ENCODE assay signal across 9 cellular contexts in the genomic region with DNA sequence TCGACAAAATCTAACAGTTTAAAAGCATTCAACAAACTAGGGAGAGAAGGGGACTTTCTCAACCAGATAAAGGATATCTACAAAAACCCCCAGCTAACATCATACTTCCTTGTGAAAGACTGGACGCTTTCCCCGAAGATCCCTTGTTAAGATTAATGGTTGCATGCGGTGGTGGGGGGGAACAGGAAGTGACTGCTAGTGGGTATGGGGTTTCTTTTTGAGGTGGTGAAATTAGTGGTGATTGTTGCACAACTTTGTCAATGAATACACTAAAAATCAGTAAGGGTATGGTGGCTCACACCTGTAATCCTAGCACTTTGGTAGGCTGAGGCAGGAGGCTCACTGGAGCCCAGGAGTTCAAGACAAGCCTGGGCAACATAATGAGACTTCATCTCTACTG. TPM values are rescaled to one million over a fixed set of nuclear protein-coding genes. Genes with fewer than 3 reads are reported as not detected.
DNase-seq lines count a peak whose midpoint lies in the region; ATAC-seq and TF ChIP-seq lines count a peak whose summit lies in the region.
"Had no signal": no experiment of that assay in that cellular context is flagged by ENCODE, and none has a peak within 500 bp of the region (broad histone marks: within the 10 kb centered on the region; RNA-seq: fewer than 3 reads in every experiment).

No MANE protein-coding gene starts in this region.

- H3K9me3 ChIP-seq in breast epithelium = no peaks in the 10 kb centered on the region
- H3K9me3 ChIP-seq: pancreas had no signal

- no peaks in the 10 kb centered on the region for H3K9me3 Mint-ChIP-seq in stimulated activated effector memory CD8-positive, alpha-beta T cell treated with anti-CD3 and anti-CD28 coated beads, Interleukin-12 subunit alpha, Interleukin-12 subunit beta, amount 100 ng/mL, for 72 hours
- H3K9me3 Mint-ChIP-seq in chondrocyte (ENCODE audit: low read depth) = peaks cover 3% of the 10 kb centered on the region

- no peaks in the 10 kb centered on the region for H3K36me3 Mint-ChIP-seq in stimulated activated effector memory CD8-positive, alpha-beta T cell treated with anti-CD3 and anti-CD28 coated beads, Interleukin-12 subunit alpha, Interleukin-12 subunit beta, amount 100 ng/mL, for 72 hours
- H3K36me3 Mint-ChIP-seq in chondrocyte (ENCODE audit: low read depth) = no peaks in the 10 kb centered on the region

- peak overlapping the region; percentile 9 for H3K4me3 Mint-ChIP-seq in stimulated activated effector memory CD8-positive, alpha-beta T cell treated with anti-CD3 and anti-CD28 coated beads, Interleukin-12 subunit alpha, Interleukin-12 subunit beta, amount 100 ng/mL, for 72 hours
- H3K4me3 Mint-ChIP-seq in chondrocyte (ENCODE audit: unreplicated experiment) = no peak overlapping the region

- H3K36me3 ChIP-seq in breast epithelium = no peaks in the 10 kb centered on the region
- H3K36me3 ChIP-seq: pancreas had no signal

- H3K4me3 ChIP-seq in fibroblast of villous mesenchyme (ENCODE audit: low read depth, low read length) (no peak overlapping the region), breast epithelium (no peak overlapping the region)
- H3K4me3 ChIP-seq: pancreas had no signal

- no peaks in the 10 kb centered on the region for H3K27me3 Mint-ChIP-seq in chondrocyte (ENCODE audit: low read depth)

- H3K4me1 Mint-ChIP-seq in stimulated activated effector memory CD8-positive, alpha-beta T cell treated with anti-CD3 and anti-CD28 coated beads, Interleukin-12 subunit alpha, Interleukin-12 subunit beta, amount 100 ng/mL, for 72 hours = peaks cover 38% of the 10 kb centered on the region
- no peaks in the 10 kb centered on the region for H3K4me1 Mint-ChIP-seq in chondrocyte (ENCODE audit: low read depth)

- peak; percentile 14 to 25 for DNase-seq in activated CD4-positive, alpha-beta T cell treated with anti-CD3 and anti-CD28 coated beads for 24 hours (ENCODE audit: low read depth in 2 of 2)
- no peak for DNase-seq in activated CD4-positive, alpha-beta T cell treated with anti-CD3 and anti-CD28 coated beads for 1 hour
- peak; percentile 64 for DNase-seq in activated CD4-positive, alpha-beta T cell treated with anti-CD3 and anti-CD28 coated beads for 48 hours
- DNase-seq in fibroblast of villous mesenchyme (ENCODE audit: low read depth) (peak; percentile 84), chondrocyte (ENCODE audit: low spot score) (no peak), DMS153 (lab: John Stamatoyannopoulos, UW) (no peak), breast epithelium (ENCODE audit: low spot score in 2 of 2) (no peak)
- peak; percentile 10 to 69 for DNase-seq in stimulated activated effector memory CD8-positive, alpha-beta T cell treated with anti-CD3 and anti-CD28 coated beads, Interleukin-12 subunit alpha, Interleukin-12 subunit beta, amount 100 ng/mL, for 72 hours (ENCODE audit: low spot score in 2 of 2)

- H3K27ac Mint-ChIP-seq in stimulated activated effector memory CD8-positive, alpha-beta T cell treated with anti-CD3 and anti-CD28 coated beads, Interleukin-12 subunit alpha, Interleukin-12 subunit beta, amount 100 ng/mL, for 72 hours = peak overlapping the region; percentile 68
- no peak overlapping the region for H3K27ac Mint-ChIP-seq in chondrocyte (ENCODE audit: unreplicated experiment)

- no peak overlapping the region for H3K27ac ChIP-seq in breast epithelium

- H3K4me1 ChIP-seq in breast epithelium = no peaks in the 10 kb centered on the region
- H3K4me1 ChIP-seq: pancreas had no signal

- intact Hi-C loops in breast epithelium (cut with DNase I; ENCODE audit: low total_unique reads) = loop anchor here (10.0 kb wide), 1 partner anchor 90 kb away; no protein-coding TSS in a partner anchor

- no peak for TF ChIP-seq POLR2A in breast epithelium (IDR thresholded peaks at IDR 0.05)

- ATAC-seq in stimulated activated effector memory CD8-positive, alpha-beta T cell treated with anti-CD3 and anti-CD28 coated beads, Interleukin-12 subunit alpha, Interleukin-12 subunit beta, amount 100 ng/mL, for 72 hours = peak; percentile 81

- no peaks in the 10 kb centered on the region for H3K27me3 ChIP-seq in breast epithelium
- H3K27me3 ChIP-seq: pancreas had no signal

- TF ChIP-seq CTCF in fibroblast of villous mesenchyme (IDR thresholded peaks at IDR 0.05; ENCODE audit: insufficient read depth, low read depth, low read length) (no peak), chondrocyte (IDR thresholded peaks at IDR 0.05) (no peak), breast epithelium (IDR thresholded peaks at IDR 0.05) (no peak)

RNA-seq across cellular contexts. Expression of gene EYA3, which starts 26.9 kb away (rescaled TPM):
- total RNA-seq in fibroblast of villous mesenchyme = 13.9 and 26.3 TPM in 2 replicates
- 13.5 to 17.9 TPM (median 15.7 TPM) in 3 replicates for total RNA-seq in chondrocyte
- 10 to 100 TPM; 12.2 to 22.6 (median 18.1) TPM for total RNA-seq in breast epithelium

Comparison
In these comparisons a context has a peak if more than half of its experiments do, and no peak if none do; other contexts are left out.
1. DNase-seq: peak in activated CD4-positive, alpha-beta T cell treated with anti-CD3 and anti-CD28 coated beads for 24 hours (2 of 2), activated CD4-positive, alpha-beta T cell treated with anti-CD3 and anti-CD28 coated beads for 48 hours (single experiment), fibroblast of villous mesenchyme (single experiment) and stimulated activated effector memory CD8-positive, alpha-beta T cell treated with anti-CD3 and anti-CD28 coated beads, Interleukin-12 subunit alpha, Interleukin-12 subunit beta, amount 100 ng/mL, for 72 hours (2 of 2); none in activated CD4-positive, alpha-beta T cell treated with anti-CD3 and anti-CD28 coated beads for 1 hour (single experiment), chondrocyte (single experiment), DMS153 (single experiment) and breast epithelium (0 of 2).